ENCODE assay signal across 17 cellular contexts in the genomic region with DNA sequence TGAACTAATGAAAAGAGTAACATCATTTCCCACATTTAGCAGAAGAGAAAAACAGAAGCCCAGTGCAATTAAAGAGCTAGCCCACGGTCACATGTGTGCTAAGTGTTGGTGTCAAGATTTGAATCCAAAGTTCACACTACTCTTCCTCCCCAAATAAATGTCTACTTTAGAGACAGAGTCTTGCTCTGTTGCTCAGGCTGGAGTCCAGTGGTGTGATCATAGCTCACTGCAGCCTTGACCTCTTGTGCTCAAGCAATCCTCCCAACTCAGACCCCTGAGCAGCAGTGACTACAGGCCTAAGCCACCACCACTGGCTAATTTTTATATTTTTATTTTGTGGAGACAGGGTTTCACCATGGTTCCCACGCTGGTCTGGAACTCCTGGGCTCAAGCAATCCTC. TPM values are rescaled to one million over a fixed set of nuclear protein-coding genes. Genes with fewer than 3 reads are reported as not detected.
"Had no signal": no experiment of that assay in that cellular context is flagged by ENCODE, and none has a peak within 500 bp of the region (broad histone marks: within the 10 kb centered on the region; RNA-seq: fewer than 3 reads in every experiment).

No MANE protein-coding gene starts in this region.

- H3K9me3 ChIP-seq: heart left ventricle, neutrophil, psoas muscle had no signal

- H3K27ac Mint-ChIP-seq: naive thymus-derived CD8-positive, alpha-beta T cell had no signal

- ATAC-seq: esophagus mucosa; left colon; naive thymus-derived CD8-positive, alpha-beta T cell; psoas muscle; sciatic nerve had no signal

- H3K36me3 ChIP-seq: heart left ventricle, neutrophil had no signal

- H3K9me3 Mint-ChIP-seq: naive thymus-derived CD8-positive, alpha-beta T cell; type B pancreatic cell had no signal

- H3K4me3 ChIP-seq: heart left ventricle, lung, psoas muscle had no signal

- H3K4me3 Mint-ChIP-seq: naive thymus-derived CD8-positive, alpha-beta T cell; type B pancreatic cell had no signal

- H3K36me3 Mint-ChIP-seq: naive thymus-derived CD8-positive, alpha-beta T cell; type B pancreatic cell had no signal

- DNase-seq: effector memory CD4-positive, alpha-beta T cell; heart left ventricle; hippocampal formation; left colon; left ventricle myocardium superior; mesendoderm; naive thymus-derived CD8-positive, alpha-beta T cell; psoas muscle; retina; stimulated activated CD4-positive, alpha-beta T cell treated with anti-CD3 and anti-CD28 coated beads, Interleukin-2, amount 100 ng/mL, for 24 hours; stimulated activated CD4-positive, alpha-beta T cell treated with anti-CD3 and anti-CD28 coated beads, Interleukin-4, amount 100 ng/mL, for 4 hours; stimulated activated naive CD4-positive, alpha-beta T cell treated with Interleukin-2 at 50 U/mL for 16 hours had no signal

- H3K27ac ChIP-seq: heart left ventricle, neutrophil, psoas muscle had no signal

RNA-seq across cellular contexts. Expression of a gene that starts 5.2 kb away (rescaled TPM):
- total RNA-seq: psoas muscle had no signal
- polyA plus RNA-seq: naive thymus-derived CD8-positive, alpha-beta T cell had no signal
